In the genomic region with DNA sequence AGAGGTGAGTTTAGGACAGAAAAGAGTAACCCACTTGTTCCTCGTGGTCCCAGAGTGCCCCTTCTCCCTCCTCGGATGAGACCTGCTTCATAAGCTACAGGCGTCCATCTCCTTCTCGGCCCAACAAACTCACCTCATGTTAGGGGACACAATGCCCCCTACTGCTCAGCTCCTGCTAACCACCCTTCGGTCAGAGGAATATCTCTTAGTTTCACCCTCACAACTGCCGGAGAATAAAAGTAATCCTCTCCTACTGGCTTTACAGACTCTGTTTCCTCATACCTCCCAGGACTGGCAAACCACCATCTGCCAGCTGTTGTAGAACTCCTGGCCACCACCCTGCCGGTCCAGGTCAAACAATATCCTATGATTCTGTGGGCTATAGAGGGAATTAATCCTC, we compare ENCODE assay signal across 15 cellular contexts. TPM values are rescaled to one million over a fixed set of nuclear protein-coding genes. Genes with fewer than 3 reads are reported as not detected.
DNase-seq lines count a peak whose midpoint lies in the region; ATAC-seq and TF ChIP-seq lines count a peak whose summit lies in the region.
"Had no signal": no experiment of that assay in that cellular context is flagged by ENCODE, and none has a peak within 500 bp of the region (broad histone marks: within the 10 kb centered on the region; RNA-seq: fewer than 3 reads in every experiment).

No MANE protein-coding gene starts in this region.

- H3K4me1 ChIP-seq in transverse colon, result peaks cover 0 to 9% (median 1%) of the 10 kb centered on the region in 4 donors
- H3K4me1 ChIP-seq: ascending aorta had no signal

- 53 to 57% methylated on average over 6 to 7 of the region's 7 CpGs for WGBS in transverse colon (ENCODE audit: low coverage in 1 of 2), 2 donors

- intact Hi-C loops in transverse colon (cut with DNase I; ENCODE audit: low total_unique reads), result no loop called here

- no peak for DNase-seq in activated naive CD8-positive, alpha-beta T cell treated with anti-CD3 and anti-CD28 coated beads for 36 hours
- no peak for DNase-seq in activated naive CD8-positive, alpha-beta T cell treated with anti-CD3 and anti-CD28 coated beads, Interleukin-2, amount 50 U/mL, for 24 hours
- DNase-seq in RWPE1 (ENCODE audit: low spot score), result no peak
- peak; percentile 53 for DNase-seq in iPS-NIHi7 (ENCODE audit: extremely low spot score)
- peak; percentile 28 for DNase-seq in transverse colon
- no peak for DNase-seq in KBM-7
- no peak for DNase-seq in Kasumi-1 (lab: John Stamatoyannopoulos, UW)
- DNase-seq: activated CD8-positive, alpha-beta memory T cell treated with anti-CD3 and anti-CD28 coated beads for 24 hours; erythroblast; left ventricle myocardium inferior; sigmoid colon; stimulated activated CD8-positive, alpha-beta memory T cell treated with anti-CD3 and anti-CD28 coated beads, Interleukin-4, amount 100 ng/mL, for 48 hours had no signal

- peak overlapping the region; percentile 7 for H3K27ac Mint-ChIP-seq in activated naive CD8-positive, alpha-beta T cell treated with anti-CD3 and anti-CD28 coated beads for 36 hours
- no peak overlapping the region for H3K27ac Mint-ChIP-seq in activated naive CD8-positive, alpha-beta T cell treated with anti-CD3 and anti-CD28 coated beads, Interleukin-2, amount 50 U/mL, for 24 hours

- H3K4me3 ChIP-seq in transverse colon, result no peak overlapping the region
- H3K4me3 ChIP-seq: ascending aorta, left ventricle myocardium inferior, sigmoid colon, SJSA1 had no signal

- no peaks in the 10 kb centered on the region for H3K36me3 ChIP-seq in transverse colon
- H3K36me3 ChIP-seq: ascending aorta, left ventricle myocardium inferior, sigmoid colon, SJSA1 had no signal

- H3K4me1 Mint-ChIP-seq in activated naive CD8-positive, alpha-beta T cell treated with anti-CD3 and anti-CD28 coated beads for 36 hours, result peaks cover 6% of the 10 kb centered on the region
- H3K4me1 Mint-ChIP-seq in activated naive CD8-positive, alpha-beta T cell treated with anti-CD3 and anti-CD28 coated beads, Interleukin-2, amount 50 U/mL, for 24 hours, result peaks cover 7% of the 10 kb centered on the region

- TF ChIP-seq CTCF in RWPE1 (conservative IDR thresholded peaks at IDR 0.05; ENCODE audit: low read depth), result 0 out of 2 replicates have a peak, but pooled peaks have one; percentile 11
- TF ChIP-seq CTCF in transverse colon (IDR thresholded peaks at IDR 0.05), result peak in 3 of 5 experiments; percentile 4 to 24 (median 13)

- in situ Hi-C loops in transverse colon (cut with MboI; ENCODE audit: low pct_ligation_motif_present in 1 of 4, low pct_unique_long_range_greater_than_20kb in 1 of 4, low sequenced_read_pairs in 3 of 4), result no loop called here
- in situ Hi-C loops in KBM-7 (cut with MboI; ENCODE audit: low pct_unique_long_range_greater_than_20kb, low sequenced_read_pairs), result no loop called here

- H3K27me3 Mint-ChIP-seq in activated naive CD8-positive, alpha-beta T cell treated with anti-CD3 and anti-CD28 coated beads for 36 hours, result no peaks in the 10 kb centered on the region
- H3K27me3 Mint-ChIP-seq in activated naive CD8-positive, alpha-beta T cell treated with anti-CD3 and anti-CD28 coated beads, Interleukin-2, amount 50 U/mL, for 24 hours, result peaks cover 10% of the 10 kb centered on the region

- CTCF ChIA-PET in RWPE1 (lab: Yijun Ruan, JAX), result interaction anchor here (0.6 kb wide), 1 partner anchor 120 kb away, joined by 3 read pairs; no protein-coding TSS in a partner anchor

- no peak overlapping the region for H3K4me3 Mint-ChIP-seq in activated naive CD8-positive, alpha-beta T cell treated with anti-CD3 and anti-CD28 coated beads for 36 hours
- no peak overlapping the region for H3K4me3 Mint-ChIP-seq in activated naive CD8-positive, alpha-beta T cell treated with anti-CD3 and anti-CD28 coated beads, Interleukin-2, amount 50 U/mL, for 24 hours

- H3K27ac ChIP-seq in RWPE1, result no peak overlapping the region
- H3K27ac ChIP-seq in transverse colon, result peak overlapping the region in 2 of 4 donors; percentile 2 to 47
- H3K27ac ChIP-seq: ascending aorta, left ventricle myocardium inferior, sigmoid colon, SJSA1 had no signal

- H3K9me3 ChIP-seq in transverse colon, result no peaks in the 10 kb centered on the region
- H3K9me3 ChIP-seq: ascending aorta, left ventricle myocardium inferior, sigmoid colon, SJSA1 had no signal

- POLR2A ChIA-PET in RWPE1 (lab: Yijun Ruan, JAX; ENCODE audit: low non-redundant PET), result no interaction called here

- no peaks in the 10 kb centered on the region for H3K9me3 Mint-ChIP-seq in activated naive CD8-positive, alpha-beta T cell treated with anti-CD3 and anti-CD28 coated beads for 36 hours
- no peaks in the 10 kb centered on the region for H3K9me3 Mint-ChIP-seq in activated naive CD8-positive, alpha-beta T cell treated with anti-CD3 and anti-CD28 coated beads, Interleukin-2, amount 50 U/mL, for 24 hours

- no peak for TF ChIP-seq EP300 in transverse colon (IDR thresholded peaks at IDR 0.05; ENCODE audit: low read depth)

- no peaks in the 10 kb centered on the region for H3K27me3 ChIP-seq in transverse colon
- H3K27me3 ChIP-seq: ascending aorta, sigmoid colon, SJSA1 had no signal

- no peak for ATAC-seq in activated naive CD8-positive, alpha-beta T cell treated with anti-CD3 and anti-CD28 coated beads, Interleukin-2, amount 50 U/mL, for 24 hours
- ATAC-seq in HG02970 (IDR thresholded peaks at IDR 0.05; ENCODE audit: low FRiP score, unreplicated experiment), result no peak

- TF ChIP-seq POLR2A in transverse colon (IDR thresholded peaks at IDR 0.05), result no peak

- no peaks in the 10 kb centered on the region for H3K36me3 Mint-ChIP-seq in activated naive CD8-positive, alpha-beta T cell treated with anti-CD3 and anti-CD28 coated beads for 36 hours
- H3K36me3 Mint-ChIP-seq in activated naive CD8-positive, alpha-beta T cell treated with anti-CD3 and anti-CD28 coated beads, Interleukin-2, amount 50 U/mL, for 24 hours (ENCODE audit: low read depth), result no peaks in the 10 kb centered on the region

RNA-seq across cellular contexts. Expression of gene AKR1B15, which starts 3.2 kb away (rescaled TPM):
- not detected for total RNA-seq in activated naive CD8-positive, alpha-beta T cell treated with anti-CD3 and anti-CD28 coated beads for 36 hours
- under 1 TPM in 1 of 4 donors, not detected in 3; 0.48 TPM for total RNA-seq in transverse colon
- total RNA-seq: ascending aorta, left ventricle myocardium inferior, sigmoid colon, SJSA1 had no signal

RNA-seq across cellular contexts. Expression of gene AKR1B10, which starts 24.7 kb away (rescaled TPM):
- total RNA-seq in activated naive CD8-positive, alpha-beta T cell treated with anti-CD3 and anti-CD28 coated beads for 36 hours, result not detected
- total RNA-seq in transverse colon, result 100 to 1,000 TPM in 3 of 4 donors, 10 to 100 TPM in 1; 68.1 to 311 (median 260) TPM
- total RNA-seq: ascending aorta had no signal

Comparison
In these comparisons a context has a peak if more than half of its experiments do, and no peak if none do; other contexts are left out.
1. DNase-seq: peak in iPS-NIHi7 (single experiment) and transverse colon (single experiment); none in activated naive CD8-positive, alpha-beta T cell treated with anti-CD3 and anti-CD28 coated beads for 36 hours (single experiment), activated naive CD8-positive, alpha-beta T cell treated with anti-CD3 and anti-CD28 coated beads, Interleukin-2, amount 50 U/mL, for 24 hours (single experiment), RWPE1 (single experiment), KBM-7 (single experiment) and Kasumi-1 (0 of 2).
2. RNA of gene AKR1B10, which starts 24.7 kb away (total RNA-seq): 68.1 to 311 TPM in transverse colon; not detected in activated naive CD8-positive, alpha-beta T cell treated with anti-CD3 and anti-CD28 coated beads for 36 hours; every median in the first group is over 10 times any median in the second.